ENCODE assay signal across 19 cellular contexts in genomic region chr2:46861916-46862315, GRCh38. TPM values are rescaled to one million over a fixed set of nuclear protein-coding genes. Genes with fewer than 3 reads are reported as not detected.
DNase-seq lines count a peak whose midpoint lies in the region; ATAC-seq, FAIRE-seq and TF ChIP-seq lines count a peak whose summit lies in the region.
"Had no signal": no experiment of that assay in that cellular context is flagged by ENCODE, and none has a peak within 500 bp of the region (broad histone marks: within the 10 kb centered on the region; RNA-seq: fewer than 3 reads in every experiment).

No MANE protein-coding gene starts in this region.

- no TSS peak for BruUV-seq in K562 (replicated peaks; lab: Mats Ljungman, UMichigan)

- H3K4me3 Mint-ChIP-seq in nephron, result no peak overlapping the region

- no peak overlapping the region for H3K4me2 ChIP-seq in K562 (ENCODE audit: insufficient read depth, low read length)

- H3K4me1 Mint-ChIP-seq in nephron, result peaks cover 66% of the 10 kb centered on the region

- no peaks in the 10 kb centered on the region for H3K79me2 ChIP-seq in K562 (ENCODE audit: control insufficient read depth, insufficient read depth, low read length)

- no peak for TF ChIP-seq EP300 in K562 (IDR thresholded peaks at IDR 0.05; ENCODE audit: low read length)

- TF ChIP-seq POLR2A in K562 (conservative IDR thresholded peaks at IDR 0.05) (no peak), uterus (IDR thresholded peaks at IDR 0.05) (no peak)

- peaks cover 3% of the 10 kb centered on the region for H3K27me3 Mint-ChIP-seq in nephron (ENCODE audit: low read depth)

- FAIRE-seq in K562 (lab: Jason Lieb, UNC), result no peak
- FAIRE-seq: D721Med had no signal

- H3K9ac ChIP-seq in K562 (ENCODE audit: insufficient read depth in 1 of 2, low read depth in 2 of 2, low read length in 2 of 2), result no peak overlapping the region

- peak overlapping the region; percentile 40; the same call in 1 of the 2 replicates for H2AFZ ChIP-seq in K562 (ENCODE audit: low read depth, low read length)

- TF ChIP-seq CTCF in left ventricle myocardium inferior (IDR thresholded peaks at IDR 0.05; ENCODE audit: borderline replicate concordance), result no peak
- no peak for TF ChIP-seq CTCF in K562 (IDR thresholded peaks at IDR 0.05 in 2 of 3, conservative IDR thresholded peaks at IDR 0.05 in 1 of 3; ENCODE audit: insufficient read depth in 2 of 3, low read depth in 1 of 3, low read length in 3 of 3)
- TF ChIP-seq CTCF in nephron (IDR thresholded peaks at IDR 0.05; ENCODE audit: unreplicated experiment in 3 of 3), result no peak
- TF ChIP-seq CTCF in uterus (IDR thresholded peaks at IDR 0.05), result no peak

- CTCF ChIA-PET in K562 (lab: Yijun Ruan, JAX; ENCODE audit: low intra/inter-chr PET ratio), result no interaction called here

- POLR2A ChIA-PET in K562 (lab: Yijun Ruan, JAX), result interaction anchor here (0.6 kb wide), 1 partner anchor 14 kb away, joined by 3 read pairs; no protein-coding TSS in a partner anchor

- peaks cover 18% of the 10 kb centered on the region for H3K4me1 ChIP-seq in left ventricle myocardium inferior
- peaks cover 3 to 11% of the 10 kb centered on the region in 2 experiments; a peak in 3 of 5 replicates for H3K4me1 ChIP-seq in K562 (replicated peaks in 1 of 2; ENCODE audit: control insufficient read depth in 2 of 2, insufficient read depth in 2 of 2, low read length in 2 of 2)
- peaks cover 9% of the 10 kb centered on the region in 2 donors for H3K4me1 ChIP-seq in uterus

- H3K9me1 ChIP-seq in K562 (ENCODE audit: control insufficient read depth, insufficient read depth, low read length), result no peaks in the 10 kb centered on the region

- TF ChIP-seq RAD21 in K562 (CRISPR knock-in tag; conservative IDR thresholded peaks at IDR 0.05 in 1 of 2, IDR thresholded peaks at IDR 0.05 in 1 of 2), result no peak

- H3K36me3 ChIP-seq in left ventricle myocardium inferior (no peaks in the 10 kb centered on the region), K562 (ENCODE audit: control insufficient read depth, insufficient read depth, low read length) (no peaks in the 10 kb centered on the region), uterus (no peaks in the 10 kb centered on the region)
- H3K36me3 ChIP-seq: SJSA1 had no signal

- in situ Hi-C loops in K562 (cut with MboI), result no loop called here

- ATAC-seq in left ventricle myocardium superior, result no peak
- ATAC-seq in K562, result peak; percentile 31; the same call in 1 of the 3 replicates

- peaks cover 7% of the 10 kb centered on the region for H3K36me3 Mint-ChIP-seq in nephron (ENCODE audit: low read depth)

- H4K20me1 ChIP-seq in K562 (replicated peaks; ENCODE audit: control insufficient read depth, insufficient read depth, low read length), result no peaks in the 10 kb centered on the region

- H3K27ac Mint-ChIP-seq in nephron, result peak overlapping the region; percentile 96 to 99 (median 97)

- peaks cover 20% of the 10 kb centered on the region for H3K9me3 ChIP-seq in left ventricle myocardium inferior (replicated peaks)
- peaks cover 9% of the 10 kb centered on the region; the same call in 1 of the 2 replicates for H3K9me3 ChIP-seq in K562 (replicated peaks; ENCODE audit: control insufficient read depth, insufficient read depth, low read depth, low read length)
- no peaks in the 10 kb centered on the region for H3K9me3 ChIP-seq in uterus

- 6% methylated on average over 6 of the region's 6 CpGs for WGBS in K562 (ENCODE audit: insufficient coverage, low coverage, missing lambda C conversion rate)

- DNase-seq in left ventricle myocardium inferior (no peak), left ventricle myocardium superior (no peak), K562 (ENCODE audit: extremely low read depth in 1 of 4, low spot score in 3 of 4) (no peak), uterus (no peak), NCI-H2107 treated with DMSO at 0.1 percent for 48 hours (lab: John Stamatoyannopoulos, UW; ENCODE audit: unreplicated experiment) (no peak), superior temporal gyrus (ENCODE audit: extremely low spot score) (no peak)
- DNase-seq in activated CD4-positive, alpha-beta T cell treated with anti-CD3 and anti-CD28 coated beads, Interleukin-2, amount 50 U/mL, for 1 hour, result no peak
- DNase-seq: C1 segment of cervical spinal cord, DMS79, KG1, NCI-H1105 treated with DMSO at 0.1 percent for 48 hours, NCI-H1694 treated with DMSO at 0.1 percent for 48 hours, NCI-H2227 treated with DMSO at 0.1 percent for 48 hours, NCI-H510A treated with DMSO at 0.1 percent for 48 hours, NCI-H774, OCI-M1 had no signal

- intact Hi-C loops in left ventricle myocardium inferior (cut with micrococcal nuclease) (no loop called here), left ventricle myocardium superior (cut with micrococcal nuclease) (no loop called here), K562 (cut with micrococcal nuclease) (no loop called here), uterus (cut with DNase I; ENCODE audit: low total_unique reads) (no loop called here)

- H3K27me3 ChIP-seq in left ventricle myocardium inferior (ENCODE audit: low read depth) (no peaks in the 10 kb centered on the region), K562 (ENCODE audit: control insufficient read depth in 2 of 2, insufficient read depth in 2 of 2, low read length in 2 of 2) (peaks cover 0 to 7% of the 10 kb centered on the region in 2 experiments; a peak in 1 of 5 replicates), uterus (no peaks in the 10 kb centered on the region)
- H3K27me3 ChIP-seq: SJSA1 had no signal

- H3K4me3 ChIP-seq in left ventricle myocardium inferior (no peak overlapping the region), K562 (no peak overlapping the region), uterus (no peak overlapping the region)
- H3K4me3 ChIP-seq: SJSA1 had no signal

- peaks cover 17% of the 10 kb centered on the region for H3K9me3 Mint-ChIP-seq in nephron

- peak overlapping the region; percentile 48 for H3K27ac ChIP-seq in left ventricle myocardium inferior (replicated peaks)
- H3K27ac ChIP-seq in K562 (ENCODE audit: extremely low read depth, low read depth, low read length), result no peak overlapping the region
- peak overlapping the region; percentile 5 to 22 for H3K27ac ChIP-seq in uterus
- H3K27ac ChIP-seq: SJSA1 had no signal

TF ChIP-seq in K562, 482 proteins besides CTCF, POLR2A, EP300 and RAD21:
- TF ChIP-seq U2AF2 (optimal IDR thresholded peaks at IDR 0.05; ENCODE audit: low read depth, low read length) (no peak), KLF6 (CRISPR knock-in tag; IDR thresholded peaks at IDR 0.05; ENCODE audit: borderline replicate concordance) (no peak), CSDE1 (IDR thresholded peaks at IDR 0.05) (no peak), U2AF1 (optimal IDR thresholded peaks at IDR 0.05; ENCODE audit: low read depth, low read length) (no peak), GATA2 (CRISPR knock-in tag; IDR thresholded peaks at IDR 0.05) (no peak)
- TF ChIP-seq, protein P1, sequence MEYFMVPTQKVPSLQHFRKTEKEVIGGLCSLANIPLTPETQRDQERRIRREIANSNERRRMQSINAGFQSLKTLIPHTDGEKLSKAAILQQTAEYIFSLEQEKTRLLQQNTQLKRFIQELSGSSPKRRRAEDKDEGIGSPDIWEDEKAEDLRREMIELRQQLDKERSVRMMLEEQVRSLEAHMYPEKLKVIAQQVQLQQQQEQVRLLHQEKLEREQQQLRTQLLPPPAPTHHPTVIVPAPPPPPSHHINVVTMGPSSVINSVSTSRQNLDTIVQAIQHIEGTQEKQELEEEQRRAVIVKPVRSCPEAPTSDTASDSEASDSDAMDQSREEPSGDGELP (CRISPR knock-in tag; IDR thresholded peaks at IDR 0.05; ENCODE audit: borderline replicate concordance), result no peak

RNA-seq across cellular contexts. Expression of gene MCFD2, which starts 53.7 kb away (rescaled TPM):
- 61.2 TPM for total RNA-seq in left ventricle myocardium inferior
- 65.6 TPM for total RNA-seq in left ventricle myocardium superior
- total RNA-seq in K562 (2011; cell fraction: chromatin; rRNA removed; ENCODE audit: low replicate concordance), result 97.6 and 157 TPM in 2 replicates
- total RNA-seq in K562 (2011; cell fraction: nucleolus; rRNA removed), result 127 and 128 TPM in 2 replicates
- 152 and 201 TPM in 2 replicates for total RNA-seq in K562 (2011; cell fraction: nucleoplasm; rRNA removed)
- 78.6 and 82.9 TPM in 2 replicates for total RNA-seq in K562 (2014; rRNA removed)
- total RNA-seq in K562 (2014; rRNA removed; fragmentation: Illumina TruSeq; extraction: Trizol), result 99.4 and 117 TPM in 2 replicates
- 95.8 and 100 TPM in 2 replicates for total RNA-seq in K562 (2015; rRNA removed; fragmentation: Illumina TruSeq; extraction: Trizol)
- total RNA-seq in K562 (2021), result 115 and 125 TPM in 2 replicates
- 165 and 201 TPM in 2 replicates for polyA plus RNA-seq in K562 (2011; rRNA removed)
- 73.3 and 94.0 TPM in 2 replicates for polyA plus RNA-seq in K562 (2011; cell fraction: cytosol; rRNA removed)
- 44.7 and 52.8 TPM in 2 replicates for polyA plus RNA-seq in K562 (2011; cell fraction: nucleus; rRNA removed)
- 122 and 156 TPM in 2 replicates for polyA plus RNA-seq in K562 (2012)
- polyA plus RNA-seq in K562 (2014; fragmentation: Illumina TruSeq; extraction: Trizol), result 110 and 123 TPM in 2 replicates
- 100 to 1,000 TPM; 217 to 237 TPM for polyA plus RNA-seq in K562 (2014; fragmentation: Nextera tagmentation; extraction: Ambion mirVana)
- polyA plus RNA-seq in K562 (2014; rRNA removed), result 94.0 and 99.3 TPM in 2 replicates
- polyA minus RNA-seq in K562 (2011; rRNA and poly(A)+ RNA removed), result 227 and 238 TPM in 2 replicates
- 45.9 and 53.0 TPM in 2 replicates for polyA minus RNA-seq in K562 (2011; cell fraction: cytosol; rRNA and poly(A)+ RNA removed)
- polyA minus RNA-seq in K562 (2011; cell fraction: nucleus; rRNA and poly(A)+ RNA removed), result 34.2 and 54.3 TPM in 2 replicates
- 100 to 1,000 TPM in 2 of 4 donors, 10 to 100 TPM in 2; 44.8 to 141 (median 107) TPM for total RNA-seq in uterus
